Comparison of ENCODE assay signal across 1 cellular context in the genomic region with DNA sequence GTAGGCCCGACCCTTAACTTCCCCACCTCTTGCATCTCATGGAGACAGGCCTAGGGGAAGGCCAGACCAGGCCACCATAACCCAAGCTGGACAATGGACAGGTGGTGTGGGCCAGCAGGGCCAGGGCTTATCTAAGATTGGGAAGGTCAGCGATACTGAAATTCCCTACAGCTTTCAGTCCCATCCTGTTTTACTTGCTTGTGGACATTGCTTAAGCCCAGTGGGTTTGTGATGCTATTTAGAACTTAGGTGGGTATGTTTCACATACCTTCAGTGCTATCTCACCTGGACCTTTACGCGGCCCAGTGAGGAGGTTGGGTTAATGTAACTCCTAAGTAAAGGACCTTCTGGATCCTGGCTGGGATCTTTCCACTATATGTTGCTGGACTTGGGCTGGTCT.
TF ChIP-seq lines count a peak whose summit lies in the region.

No MANE protein-coding gene starts in this region.

TF ChIP-seq in IMR-90, 13 proteins besides CTCF, POLR2A, EP300 and RAD21:
- no peak for TF ChIP-seq USF2 (IDR thresholded peaks at IDR 0.05; ENCODE audit: low read depth, low read length)
